Comparison of ENCODE assay signal across 1 cellular context in genomic region chr6:29827579-29828470, GRCh38.
TF ChIP-seq lines count a peak whose summit lies in the region.

HLA-G (plus strand) TSS chr6:29827825; CDS start chr6:29827845, 20 bp downstream.

TF ChIP-seq in GM23338, 12 proteins besides CTCF, POLR2A, EP300 and RAD21 (continued from another document):
- TF ChIP-seq ZNF462 (CRISPR knock-in tag; IDR thresholded peaks at IDR 0.05): no peak
- TF ChIP-seq, protein P1, sequence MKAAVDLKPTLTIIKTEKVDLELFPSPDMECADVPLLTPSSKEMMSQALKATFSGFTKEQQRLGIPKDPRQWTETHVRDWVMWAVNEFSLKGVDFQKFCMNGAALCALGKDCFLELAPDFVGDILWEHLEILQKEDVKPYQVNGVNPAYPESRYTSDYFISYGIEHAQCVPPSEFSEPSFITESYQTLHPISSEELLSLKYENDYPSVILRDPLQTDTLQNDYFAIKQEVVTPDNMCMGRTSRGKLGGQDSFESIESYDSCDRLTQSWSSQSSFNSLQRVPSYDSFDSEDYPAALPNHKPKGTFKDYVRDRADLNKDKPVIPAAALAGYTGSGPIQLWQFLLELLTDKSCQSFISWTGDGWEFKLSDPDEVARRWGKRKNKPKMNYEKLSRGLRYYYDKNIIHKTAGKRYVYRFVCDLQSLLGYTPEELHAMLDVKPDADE (IDR thresholded peaks at IDR 0.05): no peak
- no peak for TF ChIP-seq NANOG (IDR thresholded peaks at IDR 0.05; ENCODE audit: borderline replicate concordance)
- TF ChIP-seq REST (IDR thresholded peaks at IDR 0.05; ENCODE audit: unreplicated experiment): no peak
- no peak for TF ChIP-seq ZNF114 (CRISPR knock-in tag; IDR thresholded peaks at IDR 0.05)
- no peak for TF ChIP-seq ZNF331 (CRISPR knock-in tag; IDR thresholded peaks at IDR 0.05; ENCODE audit: low read depth)
- no peak for TF ChIP-seq CREB1 (CRISPR knock-in tag; IDR thresholded peaks at IDR 0.05; ENCODE audit: low read depth)
